In the genomic region with DNA sequence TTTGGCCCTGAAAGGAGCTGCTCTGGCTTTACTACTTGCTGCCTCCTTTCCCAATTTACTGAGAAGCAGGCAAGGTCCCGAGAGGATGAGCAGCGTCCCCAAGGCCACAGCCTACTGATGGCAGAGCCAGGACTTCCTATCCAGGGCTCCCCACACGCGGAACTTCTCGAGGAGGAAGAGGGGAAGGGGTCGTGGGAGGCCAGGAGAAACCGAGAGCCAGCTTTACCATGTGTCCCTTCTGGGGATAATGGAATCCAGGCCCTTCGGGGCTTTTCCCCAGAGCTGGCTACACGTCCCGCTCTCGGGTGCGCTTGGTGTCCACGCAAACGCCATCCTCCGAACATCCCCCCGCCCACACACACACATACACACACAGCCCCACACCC, we compare ENCODE assay signal across 8 cellular contexts. TPM values are rescaled to one million over a fixed set of nuclear protein-coding genes. Genes with fewer than 3 reads are reported as not detected.
A peak's percentile ranks its signal among the peaks of the same experiment; 100 is the strongest.
DNase-seq lines count a peak whose midpoint lies in the region; ATAC-seq and TF ChIP-seq lines count a peak whose summit lies in the region.

No MANE protein-coding gene starts in this region.

- H3K27me3 ChIP-seq in GM23248 (replicated peaks; ENCODE audit: insufficient read depth) (no peaks in the 10 kb centered on the region), WERI-Rb-1 (ENCODE audit: insufficient read depth, low read depth, severe bottlenecking) (no peaks in the 10 kb centered on the region)

- peaks cover 71% of the 10 kb centered on the region for H3F3A ChIP-seq in GM23248 (ENCODE audit: insufficient read depth)

- H3K79me2 ChIP-seq in GM23248 (ENCODE audit: insufficient read depth): peaks cover 80% of the 10 kb centered on the region

- H3K4me1 ChIP-seq in GM23248 (ENCODE audit: insufficient read depth): peaks cover 50% of the 10 kb centered on the region

- no peaks in the 10 kb centered on the region for H3K36me3 Mint-ChIP-seq in glutamatergic neuron (ENCODE audit: unreplicated experiment)

- DNase-seq in GM23248: no peak
- DNase-seq in WERI-Rb-1: peak; percentile 71
- no peak for DNase-seq in glutamatergic neuron
- no peak for DNase-seq in skeletal muscle cell (ENCODE audit: low read depth)
- no peak for DNase-seq in AG08395 (ENCODE audit: low spot score)
- DNase-seq in COR-L47 (lab: John Stamatoyannopoulos, UW): no peak
- DNase-seq in stimulated activated CD4-positive, alpha-beta T cell treated with anti-CD3 and anti-CD28 coated beads, Interleukin-2, amount 100 ng/mL, for 48 hours: no peak

- H3K27me3 Mint-ChIP-seq in glutamatergic neuron (ENCODE audit: unreplicated experiment): peaks cover 21% of the 10 kb centered on the region

- ATAC-seq in HG03342 (IDR thresholded peaks at IDR 0.05; ENCODE audit: unreplicated experiment): no peak

- H3K4me3 ChIP-seq in GM23248 (peak overlapping the region; percentile 98), WERI-Rb-1 (ENCODE audit: low read depth, low read length) (peak overlapping the region; percentile 67), skeletal muscle cell (ENCODE audit: low read depth, low read length) (peak overlapping the region; percentile 76)

- H3K4me2 ChIP-seq in GM23248 (ENCODE audit: unreplicated experiment): peak overlapping the region; percentile 87

- H3K27ac Mint-ChIP-seq in glutamatergic neuron (ENCODE audit: unreplicated experiment): no peak overlapping the region

- H3K27ac ChIP-seq in GM23248: peak overlapping the region; percentile 96
- peak overlapping the region; percentile 19 for H3K27ac ChIP-seq in WERI-Rb-1

- no peak overlapping the region for H2AFZ ChIP-seq in GM23248

- H3K9me3 Mint-ChIP-seq in glutamatergic neuron (ENCODE audit: unreplicated experiment): peaks cover 4% of the 10 kb centered on the region

- peak overlapping the region; percentile 100 for H3K9ac ChIP-seq in GM23248

- 0 to 2% methylated on average over 16 of the region's 16 CpGs for WGBS in GM23248 (ENCODE audit: low coverage in 1 of 2, low lambda C conversion rate in 2 of 2, missing lambda C conversion rate in 2 of 2), 2 experiments

- H3K4me3 Mint-ChIP-seq in glutamatergic neuron (ENCODE audit: unreplicated experiment): peak overlapping the region; percentile 83

- H3K4me1 Mint-ChIP-seq in glutamatergic neuron (ENCODE audit: low read depth, unreplicated experiment): peaks cover 7% of the 10 kb centered on the region

- H3K9me2 ChIP-seq in GM23248 (ENCODE audit: insufficient read depth): no peaks in the 10 kb centered on the region

- H3K9me3 ChIP-seq in GM23248 (ENCODE audit: low read depth): no peaks in the 10 kb centered on the region
- no peaks in the 10 kb centered on the region for H3K9me3 ChIP-seq in WERI-Rb-1 (ENCODE audit: severe bottlenecking)

- no peak for TF ChIP-seq CTCF in WERI-Rb-1 (IDR thresholded peaks at IDR 0.05; ENCODE audit: low read depth, low read length)
- no peak for TF ChIP-seq CTCF in glutamatergic neuron (IDR thresholded peaks at IDR 0.05; ENCODE audit: partially characterized antibody, unreplicated experiment)

- H4K20me1 ChIP-seq in GM23248 (ENCODE audit: insufficient read depth): no peaks in the 10 kb centered on the region; the same call in 1 of the 2 replicates

- H3K36me3 ChIP-seq in GM23248 (ENCODE audit: low read depth) (peaks cover 21% of the 10 kb centered on the region), WERI-Rb-1 (no peaks in the 10 kb centered on the region)

- in situ Hi-C loops in GM23248 (cut with MboI): loop anchor here (10.0 kb wide), 1 partner anchor 271 kb away; no protein-coding TSS in a partner anchor

RNA-seq across cellular contexts. Expression of a gene that starts 4.3 kb away (rescaled TPM):
- total RNA-seq in GM23248 (2014; rRNA removed; shearing (Covaris generic)): 93.5 and 106 TPM in 2 replicates
- polyA plus RNA-seq in GM23248 (2016; fragmentation: Nextera tagmentation; extraction: Ambion mirVana): 930 and 943 TPM in 2 replicates
- total RNA-seq in glutamatergic neuron (ENCODE audit: unreplicated experiment): 1.8 TPM

Comparison
In these comparisons a context has a peak if more than half of its experiments do, and no peak if none do; other contexts are left out.
1. RNA of a gene that starts 4.3 kb away (total RNA-seq): 93.5 to 106 TPM in GM23248; 1.8 TPM in glutamatergic neuron (single experiment); every median in the first group is over 10 times any median in the second.
2. Peak in every context shown above with its lines, with median percentiles within 50 percentile points of each other: H3K4me3 ChIP-seq.